ENCODE assay signal across 10 cellular contexts in the genomic region with DNA sequence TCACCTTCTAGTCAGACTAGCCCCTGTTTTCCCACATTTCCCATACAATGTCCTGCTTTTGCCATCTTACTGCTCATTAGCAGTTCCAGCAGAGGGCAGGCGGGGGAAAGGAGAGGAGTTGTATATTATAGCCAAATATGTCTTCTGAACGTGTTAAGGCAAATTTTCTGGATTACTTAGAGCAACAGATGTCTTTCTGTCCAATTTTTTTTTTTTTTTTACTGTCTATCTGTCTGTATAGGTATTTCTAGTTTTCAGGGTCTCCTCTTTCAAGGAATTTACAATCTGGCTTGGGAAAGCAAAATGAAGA. TPM values are rescaled to one million over a fixed set of nuclear protein-coding genes. Genes with fewer than 3 reads are reported as not detected.
A peak's percentile ranks its signal among the peaks of the same experiment; 100 is the strongest.
DNase-seq lines count a peak whose midpoint lies in the region; ATAC-seq and TF ChIP-seq lines count a peak whose summit lies in the region.
"Had no signal": no experiment of that assay in that cellular context is flagged by ENCODE, and none has a peak within 500 bp of the region (broad histone marks: within the 10 kb centered on the region; RNA-seq: fewer than 3 reads in every experiment).

No MANE protein-coding gene starts in this region.

- H3K9me3 ChIP-seq in parathyroid adenoma (ENCODE audit: control insufficient read depth, low read length) = no peaks in the 10 kb centered on the region

- H3K4me2 ChIP-seq in parathyroid adenoma (ENCODE audit: low read length) = no peak overlapping the region

- no peak overlapping the region for H3K9ac ChIP-seq in parathyroid adenoma

- no peaks in the 10 kb centered on the region for H3K27me3 ChIP-seq in parathyroid adenoma (ENCODE audit: control insufficient read depth, insufficient read depth, low read length)

- ATAC-seq in GM18502 (IDR thresholded peaks at IDR 0.05; ENCODE audit: poor library complexity, unreplicated experiment) (no peak), HG03139 (IDR thresholded peaks at IDR 0.05; ENCODE audit: unreplicated experiment) (no peak)
- ATAC-seq: activated CD8-positive, alpha-beta T cell treated with anti-CD3 and anti-CD28 coated beads, Interleukin-2, amount 10 ng/mL, durations not matched to agents 7 days and 5 days had no signal

- no peak overlapping the region for H2AFZ ChIP-seq in parathyroid adenoma

- H3K79me2 ChIP-seq in parathyroid adenoma = no peaks in the 10 kb centered on the region

- H3K4me1 ChIP-seq in parathyroid adenoma = no peaks in the 10 kb centered on the region

- H3K36me3 ChIP-seq in parathyroid adenoma (ENCODE audit: control insufficient read depth, insufficient read depth, low read length) = no peaks in the 10 kb centered on the region

- H3K4me3 ChIP-seq in epithelial cell of proximal tubule (ENCODE audit: low read depth, low read length) (no peak overlapping the region), parathyroid adenoma (ENCODE audit: low read depth, low read length) (no peak overlapping the region)

- no peak overlapping the region for H3K27ac ChIP-seq in parathyroid adenoma

- peak; percentile 42 for DNase-seq in ELR (ENCODE audit: low read depth)
- DNase-seq in NCI-H69 (lab: John Stamatoyannopoulos, UW) = peak; percentile 11
- no peak for DNase-seq in epithelial cell of proximal tubule (ENCODE audit: low read depth)
- DNase-seq in LoVo (ENCODE audit: low spot score) = no peak
- no peak for DNase-seq in activated CD4-positive, CD25-positive, alpha-beta regulatory T cell (lab: John Stamatoyannopoulos, UW)
- DNase-seq: activated CD8-positive, alpha-beta T cell treated with anti-CD3 and anti-CD28 coated beads, Interleukin-2, amount 10 ng/mL, durations not matched to agents 7 days and 5 days; stimulated activated CD4-positive, alpha-beta T cell treated with anti-CD3 and anti-CD28 coated beads, Interleukin-4, amount 100 ng/mL, for 1 hour had no signal

- TF ChIP-seq CTCF in epithelial cell of proximal tubule (conservative IDR thresholded peaks at IDR 0.05; ENCODE audit: low read depth, low read length) (peak; percentile 35), parathyroid adenoma (IDR thresholded peaks at IDR 0.05) (peak; percentile 19)

RNA-seq across cellular contexts. Expression of a gene that starts 30.0 kb away (rescaled TPM):
- 45.9 and 50.9 TPM in 2 replicates for total RNA-seq in epithelial cell of proximal tubule

Comparison
In these comparisons a context has a peak if more than half of its experiments do, and no peak if none do; other contexts are left out.
1. DNase-seq: peak in ELR (single experiment) and NCI-H69 (single experiment); none in epithelial cell of proximal tubule (single experiment), LoVo (single experiment) and activated CD4-positive, CD25-positive, alpha-beta regulatory T cell (0 of 4).